Comparison of ENCODE assay signal across 1 cellular context in the genomic region with DNA sequence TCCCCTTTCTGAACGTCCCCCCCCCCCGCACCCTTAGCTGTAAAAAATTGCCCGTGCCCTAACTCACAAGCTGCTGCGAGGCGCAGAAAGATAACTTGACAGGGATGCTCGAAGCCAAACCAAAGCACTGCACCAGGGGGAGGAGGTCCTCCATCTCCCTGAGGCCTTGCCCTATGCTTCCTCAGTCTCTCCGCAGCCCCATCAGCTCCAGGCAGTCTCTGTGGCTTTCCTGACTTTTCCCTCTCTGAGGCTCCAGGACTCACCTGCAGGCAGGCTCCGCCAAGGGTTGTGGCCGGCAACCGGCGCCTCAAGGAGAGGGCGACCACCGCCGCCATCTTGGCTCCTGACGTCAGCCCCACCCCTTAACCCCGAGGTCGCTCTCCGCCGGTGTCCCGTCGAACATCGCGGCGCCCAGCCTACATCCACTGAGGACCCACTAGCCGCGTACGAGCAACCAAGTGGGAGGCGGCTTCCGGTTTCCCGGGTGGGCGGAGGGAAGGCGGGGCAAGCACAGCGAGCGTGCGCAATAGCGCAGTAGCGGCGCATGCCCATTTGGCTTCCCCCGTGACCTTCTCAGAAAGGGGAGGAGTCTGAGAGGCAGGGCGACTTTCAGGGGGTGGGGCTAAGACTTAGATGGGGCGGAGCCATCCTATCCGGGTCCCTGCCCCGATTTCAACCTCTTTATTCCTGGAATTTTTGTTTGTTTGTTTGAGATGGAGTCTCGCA.
TF ChIP-seq lines count a peak whose summit lies in the region.

A gene (minus strand): TSS at position 348 of the 726 bp plus-strand sequence. CDS start 13 bp downstream, at position 335.

TF ChIP-seq in WTC11, 78 proteins besides CTCF, POLR2A, EP300 and RAD21 (continued from another document):
- TF ChIP-seq, protein P1, sequence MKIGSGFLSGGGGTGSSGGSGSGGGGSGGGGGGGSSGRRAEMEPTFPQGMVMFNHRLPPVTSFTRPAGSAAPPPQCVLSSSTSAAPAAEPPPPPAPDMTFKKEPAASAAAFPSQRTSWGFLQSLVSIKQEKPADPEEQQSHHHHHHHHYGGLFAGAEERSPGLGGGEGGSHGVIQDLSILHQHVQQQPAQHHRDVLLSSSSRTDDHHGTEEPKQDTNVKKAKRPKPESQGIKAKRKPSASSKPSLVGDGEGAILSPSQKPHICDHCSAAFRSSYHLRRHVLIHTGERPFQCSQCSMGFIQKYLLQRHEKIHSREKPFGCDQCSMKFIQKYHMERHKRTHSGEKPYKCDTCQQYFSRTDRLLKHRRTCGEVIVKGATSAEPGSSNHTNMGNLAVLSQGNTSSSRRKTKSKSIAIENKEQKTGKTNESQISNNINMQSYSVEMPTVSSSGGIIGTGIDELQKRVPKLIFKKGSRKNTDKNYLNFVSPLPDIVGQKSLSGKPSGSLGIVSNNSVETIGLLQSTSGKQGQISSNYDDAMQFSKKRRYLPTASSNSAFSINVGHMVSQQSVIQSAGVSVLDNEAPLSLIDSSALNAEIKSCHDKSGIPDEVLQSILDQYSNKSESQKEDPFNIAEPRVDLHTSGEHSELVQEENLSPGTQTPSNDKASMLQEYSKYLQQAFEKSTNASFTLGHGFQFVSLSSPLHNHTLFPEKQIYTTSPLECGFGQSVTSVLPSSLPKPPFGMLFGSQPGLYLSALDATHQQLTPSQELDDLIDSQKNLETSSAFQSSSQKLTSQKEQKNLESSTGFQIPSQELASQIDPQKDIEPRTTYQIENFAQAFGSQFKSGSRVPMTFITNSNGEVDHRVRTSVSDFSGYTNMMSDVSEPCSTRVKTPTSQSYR (CRISPR knock-in tag; IDR thresholded peaks at IDR 0.05) = no peak
- TF ChIP-seq ZNF121 (CRISPR knock-in tag; IDR thresholded peaks at IDR 0.05) = no peak
- peak; percentile 93 for TF ChIP-seq SP1 (CRISPR knock-in tag; conservative IDR thresholded peaks at IDR 0.05)
- TF ChIP-seq, protein P2, sequence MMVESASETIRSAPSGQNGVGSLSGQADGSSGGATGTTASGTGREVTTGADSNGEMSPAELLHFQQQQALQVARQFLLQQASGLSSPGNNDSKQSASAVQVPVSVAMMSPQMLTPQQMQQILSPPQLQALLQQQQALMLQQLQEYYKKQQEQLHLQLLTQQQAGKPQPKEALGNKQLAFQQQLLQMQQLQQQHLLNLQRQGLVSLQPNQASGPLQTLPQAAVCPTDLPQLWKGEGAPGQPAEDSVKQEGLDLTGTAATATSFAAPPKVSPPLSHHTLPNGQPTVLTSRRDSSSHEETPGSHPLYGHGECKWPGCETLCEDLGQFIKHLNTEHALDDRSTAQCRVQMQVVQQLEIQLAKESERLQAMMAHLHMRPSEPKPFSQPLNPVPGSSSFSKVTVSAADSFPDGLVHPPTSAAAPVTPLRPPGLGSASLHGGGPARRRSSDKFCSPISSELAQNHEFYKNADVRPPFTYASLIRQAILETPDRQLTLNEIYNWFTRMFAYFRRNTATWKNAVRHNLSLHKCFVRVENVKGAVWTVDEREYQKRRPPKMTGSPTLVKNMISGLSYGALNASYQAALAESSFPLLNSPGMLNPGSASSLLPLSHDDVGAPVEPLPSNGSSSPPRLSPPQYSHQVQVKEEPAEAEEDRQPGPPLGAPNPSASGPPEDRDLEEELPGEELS (CRISPR knock-in tag; IDR thresholded peaks at IDR 0.05) = peak; percentile 45; the same call in 1 of the 2 replicates
- TF ChIP-seq, protein P3, sequence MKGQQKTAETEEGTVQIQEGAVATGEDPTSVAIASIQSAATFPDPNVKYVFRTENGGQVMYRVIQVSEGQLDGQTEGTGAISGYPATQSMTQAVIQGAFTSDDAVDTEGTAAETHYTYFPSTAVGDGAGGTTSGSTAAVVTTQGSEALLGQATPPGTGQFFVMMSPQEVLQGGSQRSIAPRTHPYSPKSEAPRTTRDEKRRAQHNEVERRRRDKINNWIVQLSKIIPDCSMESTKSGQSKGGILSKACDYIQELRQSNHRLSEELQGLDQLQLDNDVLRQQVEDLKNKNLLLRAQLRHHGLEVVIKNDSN (CRISPR knock-in tag; IDR thresholded peaks at IDR 0.05) = peak; percentile 74; the same call in 1 of the 2 replicates
- TF ChIP-seq GABPB1 (CRISPR knock-in tag; IDR thresholded peaks at IDR 0.05) = peak; percentile 59
